ENCODE assay signal across 20 cellular contexts in the genomic region with DNA sequence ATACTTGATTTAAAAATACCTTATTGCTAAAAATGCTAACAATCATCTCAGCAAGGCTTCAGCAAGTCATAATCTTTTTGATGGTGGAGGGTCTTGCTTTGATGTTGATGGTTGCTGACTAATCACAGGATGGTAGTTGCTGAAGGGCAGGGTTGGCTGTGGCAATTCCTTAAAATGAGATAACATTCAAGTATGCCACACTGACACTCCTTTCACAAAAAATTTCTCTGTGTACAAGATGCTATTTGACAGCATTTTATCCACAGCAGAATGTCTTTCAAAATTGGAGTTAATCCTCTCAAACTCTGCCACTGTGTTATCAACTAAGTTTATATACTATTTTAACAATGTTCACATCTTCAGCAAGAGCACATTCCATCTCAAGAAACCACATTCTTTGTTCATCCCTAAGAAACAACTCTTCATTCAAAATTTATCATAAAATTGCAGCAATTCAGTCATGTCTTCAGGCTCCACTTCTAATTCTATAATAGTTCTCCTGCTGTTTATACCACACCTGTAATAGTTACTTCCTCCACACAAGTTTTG. TPM values are rescaled to one million over a fixed set of nuclear protein-coding genes. Genes with fewer than 3 reads are reported as not detected.
DNase-seq lines count a peak whose midpoint lies in the region; ATAC-seq and TF ChIP-seq lines count a peak whose summit lies in the region.
"Had no signal": no experiment of that assay in that cellular context is flagged by ENCODE, and none has a peak within 500 bp of the region (broad histone marks: within the 10 kb centered on the region; RNA-seq: fewer than 3 reads in every experiment).

No MANE protein-coding gene starts in this region.

- H2AFZ ChIP-seq in mesenchymal stem cell (ENCODE audit: low read depth, low read length): no peak overlapping the region

- H2BK5ac ChIP-seq in mesenchymal stem cell (ENCODE audit: low read depth, low read length, poor library complexity, severe bottlenecking): no peak overlapping the region

- intact Hi-C loops in Panc1 (cut with micrococcal nuclease; ENCODE audit: unreplicated experiment): no loop called here
- intact Hi-C loops in sciatic nerve (cut with DNase I): no loop called here

- H3K27me3 Mint-ChIP-seq in stimulated activated naive CD8-positive, alpha-beta T cell treated with anti-CD3 and anti-CD28 coated beads, Interleukin-15, Interleukin-2, amounts not matched to agents 100 ng/mL and 50 ng/mL, for 24 hours: no peaks in the 10 kb centered on the region
- H3K27me3 Mint-ChIP-seq: T-cell had no signal

- H3K9ac ChIP-seq in mesenchymal stem cell (ENCODE audit: low read length): no peak overlapping the region

- H3K27ac Mint-ChIP-seq in stimulated activated naive CD8-positive, alpha-beta T cell treated with anti-CD3 and anti-CD28 coated beads, Interleukin-15, Interleukin-2, amounts not matched to agents 100 ng/mL and 50 ng/mL, for 24 hours: peak overlapping the region; percentile 22
- H3K27ac Mint-ChIP-seq: activated naive CD4-positive, alpha-beta T cell treated with anti-CD3 and anti-CD28 coated beads for 36 hours; T-cell had no signal

- H3K27ac ChIP-seq in Panc1 (ENCODE audit: low read length): no peak overlapping the region
- H3K27ac ChIP-seq in mesenchymal stem cell (ENCODE audit: low read length, poor library complexity, severe bottlenecking): peak overlapping the region; percentile 75
- H3K27ac ChIP-seq: colonic mucosa, prostate gland, suprapubic skin had no signal

- H3K4ac ChIP-seq in mesenchymal stem cell (ENCODE audit: low read depth in 1 of 2, low read length in 2 of 2): no peak overlapping the region

- H3K36me3 Mint-ChIP-seq in stimulated activated naive CD8-positive, alpha-beta T cell treated with anti-CD3 and anti-CD28 coated beads, Interleukin-15, Interleukin-2, amounts not matched to agents 100 ng/mL and 50 ng/mL, for 24 hours (ENCODE audit: low read depth): peaks cover 76% of the 10 kb centered on the region

- DNase-seq in stimulated activated naive CD8-positive, alpha-beta T cell treated with anti-CD3 and anti-CD28 coated beads, Interleukin-15, Interleukin-2, amounts not matched to agents 100 U/mL and 50 U/mL, for 24 hours: no peak
- DNase-seq in Panc1 (ENCODE audit: low read depth, low spot score) (no peak), mesenchymal stem cell (no peak), HK-2 (ENCODE audit: unreplicated experiment) (no peak), NCI-H1092 (lab: John Stamatoyannopoulos, UW) (no peak), sciatic nerve (ENCODE audit: low spot score) (no peak)
- DNase-seq: activated CD4-positive, alpha-beta T cell treated with anti-CD3 and anti-CD28 coated beads, Interleukin-2, amount 50 U/mL, for 4 hours; activated naive CD4-positive, alpha-beta T cell treated with anti-CD3 and anti-CD28 coated beads for 36 hours; colonic mucosa; glutamatergic neuron; NCI-H1694; NCI-H2171 treated with DMSO at 0.1 percent for 48 hours; NCI-H526 treated with DMSO at 0.1 percent for 48 hours; stimulated activated CD8-positive, alpha-beta memory T cell treated with anti-CD3 and anti-CD28 coated beads, Interleukin-4, amount 100 ng/mL, for 48 hours; T-cell had no signal

- no peak overlapping the region for H2BK120ac ChIP-seq in mesenchymal stem cell (ENCODE audit: low read depth, low read length)

- no peaks in the 10 kb centered on the region for H3K36me3 ChIP-seq in Panc1 (ENCODE audit: control insufficient read depth, insufficient read depth, low read length)
- H3K36me3 ChIP-seq in mesenchymal stem cell (ENCODE audit: control insufficient read depth in 1 of 2, insufficient read depth in 2 of 2, low read depth in 1 of 2, low read length in 2 of 2): peaks cover 4 to 7% of the 10 kb centered on the region in 2 experiments
- H3K36me3 ChIP-seq: colonic mucosa, prostate gland, suprapubic skin had no signal

- no peak overlapping the region for H3K14ac ChIP-seq in mesenchymal stem cell (ENCODE audit: low read length in 2 of 2)

- no peak overlapping the region for H3K4me3 Mint-ChIP-seq in stimulated activated naive CD8-positive, alpha-beta T cell treated with anti-CD3 and anti-CD28 coated beads, Interleukin-15, Interleukin-2, amounts not matched to agents 100 ng/mL and 50 ng/mL, for 24 hours
- H3K4me3 Mint-ChIP-seq: activated naive CD4-positive, alpha-beta T cell treated with anti-CD3 and anti-CD28 coated beads for 36 hours; neural crest cell had no signal

- H3K9me3 Mint-ChIP-seq in stimulated activated naive CD8-positive, alpha-beta T cell treated with anti-CD3 and anti-CD28 coated beads, Interleukin-15, Interleukin-2, amounts not matched to agents 100 ng/mL and 50 ng/mL, for 24 hours: peaks cover 7% of the 10 kb centered on the region

- in situ Hi-C loops in Panc1 (cut with HindIII; ENCODE audit: low pct_unique_long_range_greater_than_20kb, low sequenced_read_pairs): no loop called here

- H2BK15ac ChIP-seq in mesenchymal stem cell (ENCODE audit: low read depth, poor library complexity, severe bottlenecking): no peak overlapping the region

- TSS peak; percentile 15 for BruUV-seq in Panc1 (replicated peaks; lab: Mats Ljungman, UMichigan)

- H2AK5ac ChIP-seq in mesenchymal stem cell (ENCODE audit: low read length, severe bottlenecking): peak overlapping the region; percentile 64

- no peak overlapping the region for H3K18ac ChIP-seq in mesenchymal stem cell (ENCODE audit: low read depth in 1 of 2, low read length in 2 of 2)

- POLR2A ChIA-PET in Panc1 (lab: Charles Lee): no interaction called here

- H3K4me1 ChIP-seq in Panc1 (ENCODE audit: control insufficient read depth, insufficient read depth, low read length) (peaks cover 16% of the 10 kb centered on the region), mesenchymal stem cell (ENCODE audit: control insufficient read depth, insufficient read depth, low read depth, low read length) (peaks cover 6% of the 10 kb centered on the region)
- H3K4me1 ChIP-seq: colonic mucosa, prostate gland had no signal

- peaks cover 78% of the 10 kb centered on the region for H3K4me1 Mint-ChIP-seq in stimulated activated naive CD8-positive, alpha-beta T cell treated with anti-CD3 and anti-CD28 coated beads, Interleukin-15, Interleukin-2, amounts not matched to agents 100 ng/mL and 50 ng/mL, for 24 hours (ENCODE audit: low read depth)

- no peak overlapping the region for H4K8ac ChIP-seq in mesenchymal stem cell (ENCODE audit: low read length)

- no peaks in the 10 kb centered on the region for H3K27me3 ChIP-seq in Panc1 (ENCODE audit: control insufficient read depth, insufficient read depth, low read length)
- no peaks in the 10 kb centered on the region for H3K27me3 ChIP-seq in mesenchymal stem cell (ENCODE audit: control insufficient read depth in 1 of 2, insufficient read depth in 1 of 2, low read length in 2 of 2)
- H3K27me3 ChIP-seq: colonic mucosa, suprapubic skin had no signal

- H4K91ac ChIP-seq in mesenchymal stem cell (ENCODE audit: low read length): no peak overlapping the region

- H3K9me3 ChIP-seq in Panc1 (ENCODE audit: control insufficient read depth, insufficient read depth, low read depth, low read length) (no peaks in the 10 kb centered on the region), mesenchymal stem cell (ENCODE audit: control insufficient read depth, low read length) (no peaks in the 10 kb centered on the region)
- H3K9me3 ChIP-seq: colonic mucosa, prostate gland, suprapubic skin had no signal

- CTCF ChIA-PET in Panc1 (lab: Charles Lee): no interaction called here

- no peak for TF ChIP-seq CTCF in Panc1 (IDR thresholded peaks at IDR 0.05)

- no peaks in the 10 kb centered on the region for H3K79me1 ChIP-seq in mesenchymal stem cell (replicated peaks; ENCODE audit: low read length, poor library complexity, severe bottlenecking)

- H3K4me3 ChIP-seq in Panc1 (ENCODE audit: low read depth in 2 of 2, low read length in 2 of 2) (no peak overlapping the region), mesenchymal stem cell (ENCODE audit: insufficient read depth in 1 of 2, low read depth in 1 of 2, low read length in 2 of 2) (no peak overlapping the region)
- H3K4me3 ChIP-seq: colonic mucosa, prostate gland, suprapubic skin had no signal

- no peak overlapping the region for H3K4me2 ChIP-seq in mesenchymal stem cell (ENCODE audit: low read length, poor library complexity, severe bottlenecking)

- H3K23ac ChIP-seq in mesenchymal stem cell (ENCODE audit: low read length in 2 of 2): no peak overlapping the region

- no peak for ATAC-seq in stimulated activated naive CD8-positive, alpha-beta T cell treated with anti-CD3 and anti-CD28 coated beads, Interleukin-15, Interleukin-2, amounts not matched to agents 100 U/mL and 50 U/mL, for 24 hours
- ATAC-seq in Panc1 (no peak), sciatic nerve (no peak)
- ATAC-seq: left lobe of liver, T-cell had no signal

- no peak overlapping the region for H2BK12ac ChIP-seq in mesenchymal stem cell (ENCODE audit: low read length in 2 of 2)

RNA-seq across cellular contexts. Expression of a gene that starts 16.1 kb away (rescaled TPM):
- total RNA-seq in Panc1 (2021; ENCODE audit: unreplicated experiment): 98.3 TPM
- polyA plus RNA-seq in Panc1 (2012; ENCODE audit: insufficient read length): 45.5 TPM
- polyA plus RNA-seq in mesenchymal stem cell (2013, experiment 1 of 2): 53.8 TPM
- 55.9 TPM for polyA plus RNA-seq in mesenchymal stem cell (2013, experiment 2 of 2)
- 156 TPM for total RNA-seq in sciatic nerve
